16 cellular contexts compared by ENCODE assay signal in the genomic region with DNA sequence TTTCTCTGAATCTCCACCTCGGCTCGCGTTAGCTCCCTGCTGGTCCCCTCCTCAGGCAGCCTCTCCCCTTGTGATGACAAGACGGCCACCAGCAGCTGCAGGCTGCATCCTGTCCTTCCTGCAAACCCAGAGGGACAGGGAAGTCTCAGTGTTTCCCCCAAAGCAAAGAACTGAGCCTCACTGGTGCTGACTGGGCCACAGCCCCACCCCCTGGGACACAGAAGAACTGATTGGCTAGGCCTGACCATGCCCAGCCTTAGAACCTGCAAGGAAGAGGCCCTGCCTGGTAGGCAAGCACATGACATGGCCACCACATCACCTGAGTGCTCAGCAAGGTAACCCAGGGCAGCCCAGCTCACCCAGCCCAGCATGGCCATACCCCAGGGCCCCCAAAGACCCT. TPM values are rescaled to one million over a fixed set of nuclear protein-coding genes. Genes with fewer than 3 reads are reported as not detected.
DNase-seq lines count a peak whose midpoint lies in the region; ATAC-seq, FAIRE-seq and TF ChIP-seq lines count a peak whose summit lies in the region.
"Had no signal": no experiment of that assay in that cellular context is flagged by ENCODE, and none has a peak within 500 bp of the region (broad histone marks: within the 10 kb centered on the region; RNA-seq: fewer than 3 reads in every experiment).

No MANE protein-coding gene starts in this region.

- no peak for TF ChIP-seq RAD21 in GM12878 (IDR thresholded peaks at IDR 0.05; ENCODE audit: insufficient read depth, low read depth, low read length)

- H3K9ac ChIP-seq in GM12878 (ENCODE audit: control insufficient read depth, insufficient read depth, low read length) = no peak overlapping the region

- H3K79me2 ChIP-seq in GM12878 (ENCODE audit: control insufficient read depth, insufficient read depth, low read length) = no peaks in the 10 kb centered on the region

- H4K20me1 ChIP-seq in GM12878 (ENCODE audit: control insufficient read depth, insufficient read depth) = no peaks in the 10 kb centered on the region

- H3K36me3 ChIP-seq in GM12878 (ENCODE audit: control insufficient read depth in 2 of 2, insufficient read depth in 2 of 2, low read length in 1 of 2) = no peaks in the 10 kb centered on the region
- H3K36me3 ChIP-seq in left lung = no peaks in the 10 kb centered on the region
- no peaks in the 10 kb centered on the region for H3K36me3 ChIP-seq in upper lobe of right lung
- H3K36me3 ChIP-seq: breast epithelium, thoracic aorta had no signal

- no TSS peak for BruUV-seq in GM12878 (replicated peaks; lab: Mats Ljungman, UMichigan)

- RAD21 ChIA-PET in GM12878 (lab: Charles Lee; ENCODE audit: unreplicated experiment) = interaction anchor here (1.4 kb wide), 1 partner anchor 60 kb away, joined by 4 read pairs; no protein-coding TSS in a partner anchor

- CTCF ChIA-PET in GM12878 (lab: Yijun Ruan, JAX) = interaction anchor here (1.0 to 1.5 kb wide), 4 partner anchors 12 to 84 kb away, joined by 3 to 5 read pairs (median 4); no protein-coding TSS in a partner anchor

- no peak for TF ChIP-seq POLR2A in GM12878 (IDR thresholded peaks at IDR 0.05; ENCODE audit: low read depth, low read length)

- no peak overlapping the region for H3K4me2 ChIP-seq in GM12878 (ENCODE audit: control insufficient read depth, insufficient read depth)

- DNase-seq in Right ventricle myocardium inferior (ENCODE audit: missing footprints) (no peak), Right ventricle myocardium superior (no peak), GM12878 (ENCODE audit: low read depth, low spot score) (no peak), left lung (no peak), upper lobe of right lung (peak; percentile 50), HPDE6-E6E7 (ENCODE audit: extremely low spot score) (no peak), occipital lobe (lab: John Stamatoyannopoulos, UW) (no peak)
- DNase-seq: activated naive CD4-positive, alpha-beta T cell treated with anti-CD3 and anti-CD28 coated beads, Interleukin-2, amount 10 ng/mL, durations not matched to agents 7 days and 5 days; head of caudate nucleus; mammary epithelial cell; NCI-H187 had no signal

- H3K27me3 ChIP-seq in GM12878 (replicated peaks in 1 of 2; ENCODE audit: control insufficient read depth in 2 of 2, insufficient read depth in 2 of 2, low read length in 1 of 2) (no peaks in the 10 kb centered on the region), left lung (no peaks in the 10 kb centered on the region), upper lobe of right lung (no peaks in the 10 kb centered on the region)
- H3K27me3 ChIP-seq: breast epithelium had no signal

- FAIRE-seq in GM12878 (lab: Jason Lieb, UNC) = no peak
- FAIRE-seq: endometrium, K562 had no signal

- TF ChIP-seq CTCF in GM12878 (IDR thresholded peaks at IDR 0.05 in 2 of 3, conservative IDR thresholded peaks at IDR 0.05 in 1 of 3; ENCODE audit: control insufficient read depth in 2 of 3, extremely low read depth in 1 of 3, insufficient read depth in 1 of 3, low read depth in 3 of 3, low read length in 3 of 3) (no peak), left lung (IDR thresholded peaks at IDR 0.05) (no peak), upper lobe of right lung (IDR thresholded peaks at IDR 0.05) (no peak)

- no peaks in the 10 kb centered on the region for H3K9me3 ChIP-seq in GM12878 (replicated peaks; ENCODE audit: control insufficient read depth, insufficient read depth, low read length)
- H3K9me3 ChIP-seq in left lung = no peaks in the 10 kb centered on the region
- no peaks in the 10 kb centered on the region for H3K9me3 ChIP-seq in upper lobe of right lung
- H3K9me3 ChIP-seq: breast epithelium, thoracic aorta had no signal

- 60% methylated on average over 4 of the region's 4 CpGs for whole genome bisulfite sequencing in GM12878 (ENCODE audit: insufficient coverage, insufficient replicate concordance, low lambda C conversion rate, missing lambda C conversion rate)

- no peaks in the 10 kb centered on the region for H3K4me1 ChIP-seq in GM12878 (ENCODE audit: control insufficient read depth, insufficient read depth, low read length)
- H3K4me1 ChIP-seq in left lung = peaks cover 0 to 37% of the 10 kb centered on the region in 2 donors
- H3K4me1 ChIP-seq in upper lobe of right lung = peaks cover 13% of the 10 kb centered on the region
- H3K4me1 ChIP-seq: breast epithelium had no signal

- SMC1A ChIA-PET in GM12878 (lab: Charles Lee; ENCODE audit: uncharacterized antibody, unreplicated experiment) = interaction anchor here (0.7 to 1.5 kb wide), 6 partner anchors 10 to 62 kb away, joined by 3 to 5 read pairs (median 3); a partner anchor contains a TSS

- H3K4me3 ChIP-seq in GM12878 = no peak overlapping the region
- no peak overlapping the region for H3K4me3 ChIP-seq in left lung
- no peak overlapping the region for H3K4me3 ChIP-seq in upper lobe of right lung
- H3K4me3 ChIP-seq: breast epithelium, K562, thoracic aorta had no signal

- in situ Hi-C loops in GM12878 (cut with MboI) = no loop called here

- TF ChIP-seq EP300 in GM12878 (IDR thresholded peaks at IDR 0.05; ENCODE audit: borderline replicate concordance in 1 of 2, control insufficient read depth in 1 of 2, low read depth in 2 of 2, low read length in 2 of 2) = no peak

- POLR2A ChIA-PET in GM12878 (lab: Charles Lee) = interaction anchor here (0.6 to 2.1 kb wide), 3 partner anchors 15 to 1431 kb away, joined by 3 to 5 read pairs (median 5); no protein-coding TSS in a partner anchor

- peak; percentile 16 for ATAC-seq in Right ventricle myocardium inferior
- no peak for ATAC-seq in Right ventricle myocardium superior (ENCODE audit: poor library complexity)
- peak; percentile 68 for ATAC-seq in GM12878
- ATAC-seq in left lung = no peak
- peak; percentile 40 for ATAC-seq in upper lobe of right lung
- ATAC-seq in HG02973 (IDR thresholded peaks at IDR 0.05; ENCODE audit: unreplicated experiment) = no peak
- ATAC-seq: K562 had no signal

- no peak overlapping the region for H2AFZ ChIP-seq in GM12878 (ENCODE audit: control insufficient read depth, low read depth, low read length)

- H3K27ac ChIP-seq in GM12878 (ENCODE audit: control insufficient read depth, insufficient read depth) (no peak overlapping the region), left lung (peak overlapping the region; percentile 33 to 53), upper lobe of right lung (no peak overlapping the region)
- H3K27ac ChIP-seq: thoracic aorta had no signal

- intact Hi-C loops in Right ventricle myocardium inferior (cut with DNase I) (no loop called here), Right ventricle myocardium superior (cut with DNase I) (no loop called here), GM12878 (cut with micrococcal nuclease; ENCODE audit: unreplicated experiment) (no loop called here), left lung (cut with DNase I) (no loop called here), upper lobe of right lung (cut with DNase I) (no loop called here)

RNA-seq across cellular contexts. Expression of a gene that starts 34.6 kb away (rescaled TPM):
- total RNA-seq in Right ventricle myocardium inferior (4.7 TPM), Right ventricle myocardium superior (3.4 TPM), GM12878 (2014; rRNA removed) (3.0 and 3.2 TPM in 2 replicates), GM12878 (2014; rRNA removed; fragmentation: Illumina TruSeq; extraction: Trizol) (1.7 and 2.0 TPM in 2 replicates), GM12878 (2021) (4.2 TPM in 2 replicates), left lung (10 to 100 TPM; 17.9 TPM), upper lobe of right lung (14.7 TPM), occipital lobe (1.4 TPM)
- total RNA-seq in GM12878 (2013; cell fraction: nucleolus; rRNA removed) = 5.5 and 5.8 TPM in 2 replicates
- 1.9 TPM for polyA plus RNA-seq in GM12878 (2011; ENCODE audit: low read depth)
- polyA plus RNA-seq in GM12878 (2011; rRNA removed) (2.1 and 3.2 TPM in 2 replicates), GM12878 (2014; fragmentation: Illumina TruSeq; extraction: Trizol) (1.7 and 3.2 TPM in 2 replicates), GM12878 (2014; fragmentation: Nextera tagmentation; extraction: Ambion mirVana) (under 1 TPM; 0.55 to 0.93 TPM), GM12878 (2014; rRNA removed) (3.9 and 4.8 TPM in 2 replicates), GM12878 (2016; fragmentation: Nextera tagmentation; extraction: Ambion mirVana) (1 to 10 TPM; 2.2 to 3.6 TPM)
- polyA plus RNA-seq in GM12878 (2011; cell fraction: cytosol; rRNA removed) = 3.2 TPM in 2 replicates
- 2.3 and 2.7 TPM in 2 replicates for polyA plus RNA-seq in GM12878 (2011; cell fraction: nucleus; rRNA removed)
- 2.9 and 4.9 TPM in 2 replicates for polyA plus RNA-seq in GM12878 (2012)
- 1.5 and 2.5 TPM in 2 replicates for polyA minus RNA-seq in GM12878 (2011; rRNA and poly(A)+ RNA removed)
- polyA minus RNA-seq in GM12878 (2011; cell fraction: cytosol; rRNA and poly(A)+ RNA removed) = 0.67 and 0.94 TPM in 2 replicates
- 0.67 and 1.1 TPM in 2 replicates for polyA minus RNA-seq in GM12878 (2011; cell fraction: nucleus; rRNA and poly(A)+ RNA removed)

RNA-seq across cellular contexts. Expression of a gene that starts 58.9 kb away (rescaled TPM):
- not detected for total RNA-seq in Right ventricle myocardium inferior
- total RNA-seq in Right ventricle myocardium superior = not detected
- 0.84 and 1.0 TPM in 2 replicates for total RNA-seq in GM12878 (2013; cell fraction: nucleolus; rRNA removed)
- 0.22 and 0.40 TPM in 2 replicates for total RNA-seq in GM12878 (2014; rRNA removed)
- total RNA-seq in GM12878 (2014; rRNA removed; fragmentation: Illumina TruSeq; extraction: Trizol) = 0.40 and 0.41 TPM in 2 replicates
- 0.51 and 0.80 TPM in 2 replicates for total RNA-seq in GM12878 (2021)
- not detected for polyA plus RNA-seq in GM12878 (2011; ENCODE audit: low read depth)
- polyA plus RNA-seq in GM12878 (2011; rRNA removed) = 1.0 TPM in 2 replicates
- polyA plus RNA-seq in GM12878 (2011; cell fraction: cytosol; rRNA removed) = 0.75 and 0.79 TPM in 2 replicates
- polyA plus RNA-seq in GM12878 (2011; cell fraction: nucleus; rRNA removed) = 1.3 and 1.4 TPM in 2 replicates
- 0.12 and 0.15 TPM in 2 replicates for polyA plus RNA-seq in GM12878 (2012)
- polyA plus RNA-seq in GM12878 (2014; fragmentation: Illumina TruSeq; extraction: Trizol) = 0.25 and 0.29 TPM in 2 replicates
- under 1 TPM in 1 of 2 experiments, not detected in 1; 0.09 TPM for polyA plus RNA-seq in GM12878 (2014; fragmentation: Nextera tagmentation; extraction: Ambion mirVana)
- 0.14 and 0.22 TPM in 2 replicates for polyA plus RNA-seq in GM12878 (2014; rRNA removed)
- under 1 TPM in 1 of 2 experiments, not detected in 1; 0.20 TPM for polyA plus RNA-seq in GM12878 (2016; fragmentation: Nextera tagmentation; extraction: Ambion mirVana)
- 0.67 and 0.88 TPM in 2 replicates for polyA minus RNA-seq in GM12878 (2011; rRNA and poly(A)+ RNA removed)
- not detected in 2 replicates for polyA minus RNA-seq in GM12878 (2011; cell fraction: cytosol; rRNA and poly(A)+ RNA removed)
- 0.73 and 0.96 TPM in 2 replicates for polyA minus RNA-seq in GM12878 (2011; cell fraction: nucleus; rRNA and poly(A)+ RNA removed)
- total RNA-seq in left lung = 1 to 10 TPM; 1.4 to 8.5 TPM
- 2.4 TPM for total RNA-seq in upper lobe of right lung
- 0.31 TPM for total RNA-seq in occipital lobe

Comparison
In these comparisons a context has a peak if more than half of its experiments do, and no peak if none do; other contexts are left out.
1. ATAC-seq: peak in Right ventricle myocardium inferior (single experiment), GM12878 (single experiment) and upper lobe of right lung (single experiment); none in Right ventricle myocardium superior (single experiment), left lung (single experiment) and HG02973 (single experiment).
2. H3K27ac ChIP-seq: peak in left lung (2 of 2); none in GM12878 (single experiment) and upper lobe of right lung (single experiment).